ENCODE assay signal across 22 cellular contexts in genomic region chr5:15717002-15717401, GRCh38.
A peak's percentile ranks its signal among the peaks of the same experiment; 100 is the strongest.
DNase-seq lines count a peak whose midpoint lies in the region; ATAC-seq and TF ChIP-seq lines count a peak whose summit lies in the region.
"Had no signal": no experiment of that assay in that cellular context is flagged by ENCODE, and none has a peak within 500 bp of the region (broad histone marks: within the 10 kb centered on the region; RNA-seq: fewer than 3 reads in every experiment).

No MANE protein-coding gene starts in this region.

- TF ChIP-seq CTCF in GM23338 (conservative IDR thresholded peaks at IDR 0.05; ENCODE audit: low read depth in 2 of 2) (no peak), fibroblast of lung (conservative IDR thresholded peaks at IDR 0.05 in 1 of 2, IDR thresholded peaks at IDR 0.05 in 1 of 2; ENCODE audit: low read depth in 1 of 2, low read length in 2 of 2) (no peak), neural crest cell (conservative IDR thresholded peaks at IDR 0.05) (no peak)

- H3K27ac Mint-ChIP-seq in GM23338 (no peak overlapping the region), neural crest cell (ENCODE audit: unreplicated experiment) (peak overlapping the region; percentile 1)
- H3K27ac Mint-ChIP-seq: activated naive CD4-positive, alpha-beta T cell treated with anti-CD3 and anti-CD28 coated beads for 36 hours; CD4-positive, alpha-beta memory T cell; dendritic cell treated with granulocyte-macrophage colony-stimulating factor and Interleukin-4, amounts not matched to agents 40 ng/mL and 50 ng/mL, for 4 days; natural killer cell had no signal

- H3K4me1 Mint-ChIP-seq in GM23338 (peaks cover 44% of the 10 kb centered on the region), neural crest cell (peaks cover 13% of the 10 kb centered on the region)
- H3K4me1 Mint-ChIP-seq: CD4-positive, alpha-beta memory T cell; natural killer cell had no signal

- H3K36me3 ChIP-seq in GM23338 (ENCODE audit: insufficient read depth) (no peaks in the 10 kb centered on the region), fibroblast of lung (ENCODE audit: control insufficient read depth, insufficient read depth, low read length) (no peaks in the 10 kb centered on the region)
- H3K36me3 ChIP-seq: pancreas, tibial nerve had no signal

- H3K27ac ChIP-seq in GM23338 (ENCODE audit: low read depth) = no peak overlapping the region
- no peak overlapping the region for H3K27ac ChIP-seq in fibroblast of lung (ENCODE audit: insufficient read depth, low read length)
- H3K27ac ChIP-seq: pancreas, tibial nerve had no signal

- no peak overlapping the region for H2AFZ ChIP-seq in GM23338
- no peak overlapping the region for H2AFZ ChIP-seq in fibroblast of lung (ENCODE audit: low read length)

- no peak overlapping the region for H3K9ac ChIP-seq in fibroblast of lung (ENCODE audit: insufficient read depth, low read length)

- no peaks in the 10 kb centered on the region for H3K9me3 Mint-ChIP-seq in GM23338
- peaks cover 2% of the 10 kb centered on the region for H3K9me3 Mint-ChIP-seq in neural crest cell
- H3K9me3 Mint-ChIP-seq: activated naive CD4-positive, alpha-beta T cell treated with anti-CD3 and anti-CD28 coated beads for 36 hours; activated T-cell treated with anti-CD3 and anti-CD28 coated beads, Interleukin-2, amount 50 U/mL, for 4 hours had no signal

- H3K4me2 ChIP-seq in GM23338 = no peak overlapping the region
- no peak overlapping the region for H3K4me2 ChIP-seq in fibroblast of lung (ENCODE audit: extremely low read depth, insufficient read depth, low read length)

- H3F3A ChIP-seq in GM23338 (replicated peaks; ENCODE audit: low read depth) = no peaks in the 10 kb centered on the region

- H3K36me3 Mint-ChIP-seq in GM23338 (ENCODE audit: low read depth) (no peaks in the 10 kb centered on the region), neural crest cell (ENCODE audit: low read depth) (no peaks in the 10 kb centered on the region)
- H3K36me3 Mint-ChIP-seq: CD4-positive, alpha-beta memory T cell; natural killer cell had no signal

- ATAC-seq in GM23338 (peak; percentile 42; the same call in 1 of the 3 replicates), SK-N-SH treated with all-trans-retinoic acid at 6 μM for 48 hours (peak; percentile 76), HG03039 (IDR thresholded peaks at IDR 0.05; ENCODE audit: unreplicated experiment) (no peak)
- ATAC-seq: activated T-cell treated with anti-CD3 and anti-CD28 coated beads, Interleukin-2, amount 50 U/mL, for 4 hours; natural killer cell; pancreas; stimulated activated naive CD8-positive, alpha-beta T cell treated with anti-CD3 and anti-CD28 coated beads, Interleukin-15, Interleukin-2, amounts not matched to agents 100 U/mL and 50 U/mL, for 24 hours had no signal

- H3K4me3 ChIP-seq in GM23338 (no peak overlapping the region), fibroblast of lung (replicated peaks in 1 of 4; ENCODE audit: control extremely low read depth in 1 of 4, insufficient read depth in 1 of 4, low read depth in 3 of 4, low read length in 4 of 4) (no peak overlapping the region)
- H3K4me3 ChIP-seq: pancreas, tibial nerve had no signal

- H3K79me2 ChIP-seq in GM23338 (replicated peaks; ENCODE audit: insufficient read depth) (peaks cover 16% of the 10 kb centered on the region; the same call in 1 of the 2 replicates), fibroblast of lung (ENCODE audit: control insufficient read depth, insufficient read depth, low read length) (no peaks in the 10 kb centered on the region)

- no peaks in the 10 kb centered on the region; the same call in 1 of the 2 replicates for H3K9me2 ChIP-seq in GM23338 (ENCODE audit: insufficient read depth)

- H3K9me3 ChIP-seq in fibroblast of lung (ENCODE audit: control insufficient read depth, insufficient read depth, low read depth, low read length) = no peaks in the 10 kb centered on the region
- H3K9me3 ChIP-seq: pancreas, tibial nerve had no signal

- no peak overlapping the region for H3K4me3 Mint-ChIP-seq in GM23338
- H3K4me3 Mint-ChIP-seq in neural crest cell = no peak overlapping the region
- H3K4me3 Mint-ChIP-seq: activated naive CD4-positive, alpha-beta T cell treated with anti-CD3 and anti-CD28 coated beads for 36 hours; activated T-cell treated with anti-CD3 and anti-CD28 coated beads, Interleukin-2, amount 50 U/mL, for 4 hours; CD4-positive, alpha-beta memory T cell; dendritic cell treated with granulocyte-macrophage colony-stimulating factor and Interleukin-4, amounts not matched to agents 40 ng/mL and 50 ng/mL, for 4 days; natural killer cell had no signal

- no peaks in the 10 kb centered on the region for H3K27me3 ChIP-seq in GM23338 (ENCODE audit: insufficient read depth)
- no peaks in the 10 kb centered on the region for H3K27me3 ChIP-seq in fibroblast of lung (ENCODE audit: control insufficient read depth, insufficient read depth, low read length)
- H3K27me3 ChIP-seq: pancreas, tibial nerve had no signal

- H4K20me1 ChIP-seq in GM23338 (replicated peaks; ENCODE audit: insufficient read depth) (no peaks in the 10 kb centered on the region), fibroblast of lung (ENCODE audit: control insufficient read depth, extremely low read depth, insufficient read depth, low read length) (no peaks in the 10 kb centered on the region)

- DNase-seq in GM23338 (ENCODE audit: low spot score) = no peak
- peak; percentile 26 to 68 for DNase-seq in fibroblast of lung (ENCODE audit: low read depth in 2 of 2)
- DNase-seq in neural crest cell (ENCODE audit: low read depth, low spot score) = no peak
- no peak for DNase-seq in NCI-H2171 treated with DMSO at 0.1 percent for 48 hours (lab: John Stamatoyannopoulos, UW)
- no peak for DNase-seq in stimulated activated CD4-positive, alpha-beta T cell treated with anti-CD3 and anti-CD28 coated beads, Interleukin-15, amount 100 ng/mL, for 24 hours
- DNase-seq: activated naive CD4-positive, alpha-beta T cell treated with anti-CD3 and anti-CD28 coated beads for 36 hours; activated T-cell treated with anti-CD3 and anti-CD28 coated beads, Interleukin-2, amount 50 U/mL, for 4 hours; CD4-positive, alpha-beta memory T cell; foreskin melanocyte; hypothalamus; KG1; kidney; natural killer cell; NCI-H1930; NCI-H446 treated with DMSO at 0.1 percent for 48 hours; pancreas; stimulated activated CD4-positive, alpha-beta T cell treated with anti-CD3 and anti-CD28 coated beads, Interleukin-2, amount 100 ng/mL, for 24 hours; stimulated activated naive CD8-positive, alpha-beta T cell treated with anti-CD3 and anti-CD28 coated beads, Interleukin-15, Interleukin-2, amounts not matched to agents 100 U/mL and 50 U/mL, for 24 hours had no signal

- H3K4me1 ChIP-seq in GM23338 (ENCODE audit: insufficient read depth) (peaks cover 46% of the 10 kb centered on the region), fibroblast of lung (ENCODE audit: control insufficient read depth, extremely low read depth, insufficient read depth, low read length) (no peaks in the 10 kb centered on the region)
- H3K4me1 ChIP-seq: pancreas had no signal

- H3K27me3 Mint-ChIP-seq in GM23338 (ENCODE audit: insufficient read depth, low read depth, poor library complexity) (peaks cover 3% of the 10 kb centered on the region), neural crest cell (ENCODE audit: low read depth) (no peaks in the 10 kb centered on the region)
- H3K27me3 Mint-ChIP-seq: CD4-positive, alpha-beta memory T cell; dendritic cell treated with granulocyte-macrophage colony-stimulating factor and Interleukin-4, amounts not matched to agents 40 ng/mL and 50 ng/mL, for 4 days had no signal

TF ChIP-seq in SK-N-SH treated with all-trans-retinoic acid at 6 μM for 48 hours, 23 proteins besides CTCF, POLR2A, EP300 and RAD21:
- no peak for TF ChIP-seq PPARA (CRISPR knock-in tag; IDR thresholded peaks at IDR 0.05; ENCODE audit: borderline replicate concordance)
- TF ChIP-seq CSDC2 (CRISPR knock-in tag; IDR thresholded peaks at IDR 0.05) = no peak
- no peak for TF ChIP-seq TCF4 (CRISPR knock-in tag; IDR thresholded peaks at IDR 0.05; ENCODE audit: borderline replicate concordance)
- no peak for TF ChIP-seq OSR1 (CRISPR knock-in tag; IDR thresholded peaks at IDR 0.05)
- no peak for TF ChIP-seq ARNTL (CRISPR knock-in tag; IDR thresholded peaks at IDR 0.05; ENCODE audit: borderline replicate concordance, low read depth)
- TF ChIP-seq ESRRG (CRISPR knock-in tag; IDR thresholded peaks at IDR 0.05) = no peak
- no peak for TF ChIP-seq ZNF565 (CRISPR knock-in tag; conservative IDR thresholded peaks at IDR 0.05; ENCODE audit: low read depth)
- no peak for TF ChIP-seq ZNF70 (CRISPR knock-in tag; IDR thresholded peaks at IDR 0.05)
- no peak for TF ChIP-seq RARB (CRISPR knock-in tag; IDR thresholded peaks at IDR 0.05)
- TF ChIP-seq, protein P1, sequence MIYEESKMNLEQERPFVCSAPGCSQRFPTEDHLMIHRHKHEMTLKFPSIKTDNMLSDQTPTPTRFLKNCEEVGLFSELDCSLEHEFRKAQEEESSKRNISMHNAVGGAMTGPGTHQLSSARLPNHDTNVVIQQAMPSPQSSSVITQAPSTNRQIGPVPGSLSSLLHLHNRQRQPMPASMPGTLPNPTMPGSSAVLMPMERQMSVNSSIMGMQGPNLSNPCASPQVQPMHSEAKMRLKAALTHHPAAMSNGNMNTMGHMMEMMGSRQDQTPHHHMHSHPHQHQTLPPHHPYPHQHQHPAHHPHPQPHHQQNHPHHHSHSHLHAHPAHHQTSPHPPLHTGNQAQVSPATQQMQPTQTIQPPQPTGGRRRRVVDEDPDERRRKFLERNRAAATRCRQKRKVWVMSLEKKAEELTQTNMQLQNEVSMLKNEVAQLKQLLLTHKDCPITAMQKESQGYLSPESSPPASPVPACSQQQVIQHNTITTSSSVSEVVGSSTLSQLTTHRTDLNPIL (CRISPR knock-in tag; IDR thresholded peaks at IDR 0.05; ENCODE audit: low read depth) = no peak
- TF ChIP-seq, protein P2, sequence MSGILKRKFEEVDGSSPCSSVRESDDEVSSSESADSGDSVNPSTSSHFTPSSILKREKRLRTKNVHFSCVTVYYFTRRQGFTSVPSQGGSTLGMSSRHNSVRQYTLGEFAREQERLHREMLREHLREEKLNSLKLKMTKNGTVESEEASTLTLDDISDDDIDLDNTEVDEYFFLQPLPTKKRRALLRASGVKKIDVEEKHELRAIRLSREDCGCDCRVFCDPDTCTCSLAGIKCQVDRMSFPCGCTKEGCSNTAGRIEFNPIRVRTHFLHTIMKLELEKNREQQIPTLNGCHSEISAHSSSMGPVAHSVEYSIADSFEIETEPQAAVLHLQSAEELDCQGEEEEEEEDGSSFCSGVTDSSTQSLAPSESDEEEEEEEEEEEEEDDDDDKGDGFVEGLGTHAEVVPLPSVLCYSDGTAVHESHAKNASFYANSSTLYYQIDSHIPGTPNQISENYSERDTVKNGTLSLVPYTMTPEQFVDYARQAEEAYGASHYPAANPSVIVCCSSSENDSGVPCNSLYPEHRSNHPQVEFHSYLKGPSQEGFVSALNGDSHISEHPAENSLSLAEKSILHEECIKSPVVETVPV (CRISPR knock-in tag; IDR thresholded peaks at IDR 0.05) = no peak

Comparison
In these comparisons a context has a peak if more than half of its experiments do, and no peak if none do; other contexts are left out.
1. DNase-seq: peak in fibroblast of lung (2 of 2); none in GM23338 (single experiment), neural crest cell (single experiment), NCI-H2171 treated with DMSO at 0.1 percent for 48 hours (single experiment) and stimulated activated CD4-positive, alpha-beta T cell treated with anti-CD3 and anti-CD28 coated beads, Interleukin-15, amount 100 ng/mL, for 24 hours (single experiment).